ENCODE assay signal across 8 cellular contexts in genomic region chr17:28711723-28712036, GRCh38. TPM values are rescaled to one million over a fixed set of nuclear protein-coding genes. Genes with fewer than 3 reads are reported as not detected.
A peak's percentile ranks its signal among the peaks of the same experiment; 100 is the strongest.
DNase-seq lines count a peak whose midpoint lies in the region; ATAC-seq and TF ChIP-seq lines count a peak whose summit lies in the region.

A gene with protein sequence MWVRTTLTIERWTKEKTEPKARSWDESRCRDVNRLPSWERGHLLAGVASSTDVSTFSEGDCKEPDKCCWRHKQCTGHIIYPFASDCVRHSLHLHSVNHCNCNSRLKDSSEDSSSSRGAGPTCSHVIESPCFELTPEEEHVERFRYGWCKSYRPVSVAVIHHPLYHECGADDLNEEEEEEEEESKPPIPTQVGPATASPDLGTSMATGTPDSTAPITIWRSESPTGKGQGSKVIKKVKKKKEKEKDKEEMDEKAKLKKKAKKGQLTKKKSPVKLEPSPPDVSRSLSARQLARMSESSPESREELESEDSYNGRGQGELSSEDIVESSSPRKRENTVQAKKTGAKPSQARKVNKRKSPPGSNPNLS (minus strand): TSS chr17:28711888. CDS start chr17:28711660, 228 bp downstream.

- H3K36me3 ChIP-seq in CD4-positive, CD25-positive, alpha-beta regulatory T cell (ENCODE audit: control insufficient read depth, insufficient read depth, low read length), result no peaks in the 10 kb centered on the region
- peaks cover 25% of the 10 kb centered on the region for H3K36me3 ChIP-seq in SJCRH30
- H3K36me3 ChIP-seq in neutrophil, result no peaks in the 10 kb centered on the region
- H3K36me3 ChIP-seq in WERI-Rb-1, result peaks cover 6% of the 10 kb centered on the region; the same call in 1 of the 2 replicates

- in situ Hi-C loops in ACHN (cut with HindIII; ENCODE audit: low pct_ligation_motif_present, low pct_unique_long_range_greater_than_20kb, low sequenced_read_pairs), result no loop called here

- H3K9me3 ChIP-seq in CD4-positive, CD25-positive, alpha-beta regulatory T cell (ENCODE audit: control insufficient read depth in 2 of 2, low read length in 2 of 2), result no peaks in the 10 kb centered on the region
- no peaks in the 10 kb centered on the region for H3K9me3 ChIP-seq in SJCRH30 (replicated peaks)
- no peaks in the 10 kb centered on the region for H3K9me3 ChIP-seq in neutrophil
- H3K9me3 ChIP-seq in WERI-Rb-1 (ENCODE audit: severe bottlenecking), result no peaks in the 10 kb centered on the region

- peak within 1 kb of the TSS; percentile 74 for H3K27ac ChIP-seq in CD4-positive, CD25-positive, alpha-beta regulatory T cell (ENCODE audit: insufficient read depth, low read length, poor library complexity, severe bottlenecking)
- H3K27ac ChIP-seq in SJCRH30 (peak within 1 kb of the TSS; percentile 88), neutrophil (peak within 1 kb of the TSS; percentile 80), WERI-Rb-1 (no peak within 1 kb of the TSS)

- peak; percentile 27 to 45 for ATAC-seq in CD4-positive, CD25-positive, alpha-beta regulatory T cell (ENCODE audit: low read depth in 2 of 2)
- peak; percentile 24 for ATAC-seq in GM21737 (IDR thresholded peaks at IDR 0.05; ENCODE audit: unreplicated experiment)

- peaks cover 11% of the 10 kb centered on the region for H3K27me3 ChIP-seq in CD4-positive, CD25-positive, alpha-beta regulatory T cell (ENCODE audit: control insufficient read depth, insufficient read depth, low read length)
- H3K27me3 ChIP-seq in SJCRH30 (no peaks in the 10 kb centered on the region), neutrophil (peaks cover 10% of the 10 kb centered on the region), WERI-Rb-1 (ENCODE audit: insufficient read depth, low read depth, severe bottlenecking) (no peaks in the 10 kb centered on the region)

- no peak for TF ChIP-seq CTCF in endothelial cell (IDR thresholded peaks at IDR 0.05; ENCODE audit: unreplicated experiment)
- TF ChIP-seq CTCF in neutrophil (IDR thresholded peaks at IDR 0.05), result no peak
- TF ChIP-seq CTCF in WERI-Rb-1 (IDR thresholded peaks at IDR 0.05; ENCODE audit: low read depth, low read length), result no peak

- H3K36me3 Mint-ChIP-seq in CD4-positive, CD25-positive, alpha-beta regulatory T cell, result no peaks in the 10 kb centered on the region
- H3K36me3 Mint-ChIP-seq in endothelial cell (ENCODE audit: low read depth, unreplicated experiment), result peaks cover 23% of the 10 kb centered on the region

- peak within 1 kb of the TSS; percentile 93 to 97 (median 93) for H3K27ac Mint-ChIP-seq in CD4-positive, CD25-positive, alpha-beta regulatory T cell
- H3K27ac Mint-ChIP-seq in endothelial cell (ENCODE audit: unreplicated experiment), result peak within 1 kb of the TSS; percentile 98

- peak within 1 kb of the TSS; percentile 87 to 97 (median 92) for H3K4me3 Mint-ChIP-seq in CD4-positive, CD25-positive, alpha-beta regulatory T cell
- peak within 1 kb of the TSS; percentile 97 for H3K4me3 Mint-ChIP-seq in endothelial cell (ENCODE audit: unreplicated experiment)

- peak in 1 of 3 donors; percentile 40 for DNase-seq in CD4-positive, CD25-positive, alpha-beta regulatory T cell
- DNase-seq in SJCRH30 (no peak), endothelial cell (ENCODE audit: low spot score) (no peak), ACHN (no peak), retina (no peak), WERI-Rb-1 (no peak)

- H3K27me3 Mint-ChIP-seq in CD4-positive, CD25-positive, alpha-beta regulatory T cell, result peaks cover 22% of the 10 kb centered on the region
- H3K27me3 Mint-ChIP-seq in endothelial cell (ENCODE audit: unreplicated experiment), result peaks cover 23% of the 10 kb centered on the region

- peak within 1 kb of the TSS; percentile 51 for H3K4me3 ChIP-seq in CD4-positive, CD25-positive, alpha-beta regulatory T cell (ENCODE audit: low read depth, low read length)
- H3K4me3 ChIP-seq in SJCRH30 (peak within 1 kb of the TSS; percentile 68), neutrophil (ENCODE audit: low read depth in 1 of 2, low read length in 1 of 2) (peak within 1 kb of the TSS; percentile 86 to 96), WERI-Rb-1 (ENCODE audit: low read depth, low read length) (no peak within 1 kb of the TSS)

- peaks cover 20% of the 10 kb centered on the region for H3K4me1 ChIP-seq in CD4-positive, CD25-positive, alpha-beta regulatory T cell (ENCODE audit: control insufficient read depth, insufficient read depth, low read length, poor library complexity, severe bottlenecking)
- H3K4me1 ChIP-seq in SJCRH30, result peaks cover 7% of the 10 kb centered on the region; the same call in 1 of the 2 replicates
- H3K4me1 ChIP-seq in neutrophil (ENCODE audit: control insufficient read depth in 1 of 2, insufficient read depth in 1 of 2, low read depth in 1 of 2, low read length in 1 of 2), result peaks cover 17 to 20% of the 10 kb centered on the region in 2 experiments

- H3K9me3 Mint-ChIP-seq in CD4-positive, CD25-positive, alpha-beta regulatory T cell, result no peaks in the 10 kb centered on the region
- no peaks in the 10 kb centered on the region for H3K9me3 Mint-ChIP-seq in endothelial cell (ENCODE audit: unreplicated experiment)

- peaks cover 0 to 26% (median 11%) of the 10 kb centered on the region in 4 donors for H3K4me1 Mint-ChIP-seq in CD4-positive, CD25-positive, alpha-beta regulatory T cell
- H3K4me1 Mint-ChIP-seq in endothelial cell (ENCODE audit: unreplicated experiment), result peaks cover 17% of the 10 kb centered on the region

RNA-seq across cellular contexts. Expression of the gene that starts here (rescaled TPM):
- 5.3 TPM for total RNA-seq in CD4-positive, CD25-positive, alpha-beta regulatory T cell
- polyA plus RNA-seq in CD4-positive, CD25-positive, alpha-beta regulatory T cell, result under 1 TPM in 3 of 4 donors, not detected in 1; 0.37 to 0.67 (median 0.63) TPM
- 5.4 and 7.0 TPM in 2 replicates for total RNA-seq in SJCRH30 (2014; rRNA removed; shearing (Covaris generic))
- total RNA-seq in endothelial cell (ENCODE audit: unreplicated experiment), result 12.0 TPM
